ENCODE assay signal across 22 cellular contexts in the genomic region with DNA sequence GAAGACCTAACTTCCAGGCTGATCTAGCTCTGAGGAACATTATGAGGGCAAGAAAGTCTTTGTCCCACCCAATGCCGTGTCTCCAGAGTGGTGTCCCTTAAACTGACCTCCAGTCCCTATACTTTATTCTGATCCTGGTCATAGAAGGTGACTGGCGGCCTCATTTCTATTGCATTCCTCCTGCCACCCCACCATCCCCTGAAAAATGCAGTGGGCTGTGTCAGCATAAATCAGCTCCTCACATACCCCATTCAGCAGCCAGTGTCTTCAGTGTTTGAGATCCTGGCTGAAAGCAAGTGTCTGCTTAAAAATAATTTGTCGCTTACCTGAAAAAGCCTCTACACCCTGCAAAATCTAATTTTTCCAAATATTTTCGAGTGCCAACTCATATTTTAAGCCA.
"Had no signal": no experiment of that assay in that cellular context is flagged by ENCODE, and none has a peak within 500 bp of the region (broad histone marks: within the 10 kb centered on the region; RNA-seq: fewer than 3 reads in every experiment).

No MANE protein-coding gene starts in this region.

- ATAC-seq: HepG2, SK-N-SH treated with all-trans-retinoic acid at 6 μM for 48 hours had no signal

- H3K27ac ChIP-seq: RWPE1 had no signal

- DNase-seq: IMR-90, Karpas-422, KG1, NCI-H1092, NCI-H1105 treated with DMSO at 0.1 percent for 48 hours, NCI-H1417 treated with DMSO at 0.1 percent for 48 hours, NCI-H146, NCI-H1694 treated with DMSO at 0.1 percent for 48 hours, NCI-H1930, NCI-H2081, NCI-H2107, NCI-H226, NCI-H446, NCI-H510A, NCI-H524 treated with DMSO at 0.1 percent for 48 hours, NCI-H69, NCI-H774, SHP77 had no signal

- H3K27me3 ChIP-seq: MG63 had no signal

- H3K9me3 ChIP-seq: MG63 had no signal

- H3K36me3 ChIP-seq: MG63 had no signal

- H3K4me3 ChIP-seq: MG63 had no signal
